ENCODE assay signal across 8 cellular contexts in the genomic region with DNA sequence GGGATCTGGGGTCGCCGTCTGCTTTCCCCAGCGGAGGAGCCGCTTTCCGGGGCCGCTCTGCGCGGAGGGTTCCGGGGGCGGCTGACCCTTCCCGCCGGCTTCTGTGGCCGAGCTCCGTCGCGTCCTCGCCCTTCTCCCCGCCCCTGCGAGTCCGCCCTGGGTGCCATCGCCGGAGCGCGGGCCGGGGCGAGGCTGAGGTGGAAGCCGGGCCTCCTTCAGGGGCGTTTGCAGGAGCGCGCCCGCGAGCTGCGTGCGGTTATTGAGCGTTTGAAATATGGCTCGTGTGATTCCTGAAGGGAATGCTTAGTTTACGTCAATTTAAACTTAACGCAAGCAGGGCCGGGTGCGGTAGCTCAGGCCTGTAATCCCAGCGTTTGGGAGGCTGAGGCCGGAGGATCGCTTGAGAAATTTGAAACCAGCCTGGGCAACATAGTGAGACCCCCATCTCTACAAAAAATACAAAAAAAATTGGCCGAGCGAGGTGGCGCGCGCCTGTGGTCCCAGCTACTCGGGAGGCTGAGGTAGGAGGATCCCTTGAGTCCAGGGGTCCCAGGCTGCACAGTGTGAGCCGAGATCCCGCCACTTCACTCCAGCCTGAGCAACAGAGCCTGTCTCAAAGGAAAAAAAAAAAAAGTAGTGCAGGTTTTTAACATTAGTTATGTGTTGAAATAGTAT.
DNase-seq lines count a peak whose midpoint lies in the region; ATAC-seq and TF ChIP-seq lines count a peak whose summit lies in the region.

No MANE protein-coding gene starts in this region.

- H3K4me1 ChIP-seq in DND-41 (ENCODE audit: insufficient read depth, low read length), result peaks cover 32% of the 10 kb centered on the region

- TF ChIP-seq POLR2A in NB4 (IDR thresholded peaks at IDR 0.05; ENCODE audit: extremely low read depth, insufficient read length), result no peak

- H3K9me3 ChIP-seq in DND-41 (ENCODE audit: insufficient read depth, low read length, severe bottlenecking), result no peaks in the 10 kb centered on the region

- DNase-seq in DND-41 (peak; percentile 39), NB4 (ENCODE audit: low read depth) (peak; percentile 66), astrocyte of the cerebellum (ENCODE audit: low read depth) (no peak), kidney tubule cell (ENCODE audit: low spot score) (peak; percentile 40), NCI-H774 (lab: John Stamatoyannopoulos, UW) (no peak), DMS114 treated with DMSO at 0.1 percent for 48 hours (lab: John Stamatoyannopoulos, UW; ENCODE audit: unreplicated experiment) (no peak)
- DNase-seq in stimulated activated naive CD8-positive, alpha-beta T cell treated with anti-CD3 and anti-CD28 coated beads, Interleukin-15, Interleukin-2, amounts not matched to agents 100 U/mL and 50 U/mL, for 24 hours, result peak; percentile 46

- peak overlapping the region; percentile 79 for H3K9ac ChIP-seq in DND-41 (ENCODE audit: low read depth, low read length)

- H4K20me1 ChIP-seq in DND-41 (ENCODE audit: insufficient read depth, low read length), result peaks cover 28% of the 10 kb centered on the region; the same call in 1 of the 2 replicates

- peak; percentile 29; the same call in 2 of the 3 replicates for ATAC-seq in DND-41 (ENCODE audit: insufficient read depth, low read depth)
- ATAC-seq in GM21825 (IDR thresholded peaks at IDR 0.05; ENCODE audit: unreplicated experiment), result peak; percentile 10
- peak; percentile 15 for ATAC-seq in stimulated activated naive CD8-positive, alpha-beta T cell treated with anti-CD3 and anti-CD28 coated beads, Interleukin-15, Interleukin-2, amounts not matched to agents 100 U/mL and 50 U/mL, for 24 hours

- peak overlapping the region; percentile 95 for H3K4me2 ChIP-seq in DND-41 (ENCODE audit: insufficient read depth, low read length)

- in situ Hi-C loops in astrocyte of the cerebellum (cut with HindIII; ENCODE audit: low sequenced_read_pairs), result no loop called here

- no peaks in the 10 kb centered on the region for H3K27me3 ChIP-seq in DND-41 (ENCODE audit: insufficient read depth, low read length, poor library complexity)

- peaks cover 55% of the 10 kb centered on the region for H3K79me2 ChIP-seq in DND-41 (ENCODE audit: insufficient read depth, low read length)

- H3K36me3 ChIP-seq in DND-41 (ENCODE audit: insufficient read depth, low read length), result peaks cover 29% of the 10 kb centered on the region

- no peak for TF ChIP-seq CTCF in DND-41 (IDR thresholded peaks at IDR 0.05; ENCODE audit: borderline replicate concordance, extremely low read depth, low read length, poor library complexity, severe bottlenecking)
- TF ChIP-seq CTCF in NB4 (IDR thresholded peaks at IDR 0.05; ENCODE audit: low read depth, low read length), result no peak
- no peak for TF ChIP-seq CTCF in astrocyte of the cerebellum (IDR thresholded peaks at IDR 0.05; ENCODE audit: low read depth, low read length, missing control alignments)

- H3K4me3 ChIP-seq in DND-41 (ENCODE audit: low read depth in 1 of 2, low read length in 2 of 2) (peak overlapping the region; percentile 85 to 94; a peak in 3 of 4 replicates), NB4 (ENCODE audit: low read depth, low read length) (peak overlapping the region; percentile 73), astrocyte of the cerebellum (ENCODE audit: low read depth, low read length) (peak overlapping the region; percentile 91)

- H3K27ac ChIP-seq in DND-41 (ENCODE audit: low read length), result peak overlapping the region; percentile 46

- H2AFZ ChIP-seq in DND-41 (ENCODE audit: low read depth, low read length), result peak overlapping the region; percentile 76

Comparison
In these comparisons a context has a peak if more than half of its experiments do, and no peak if none do; other contexts are left out.
1. DNase-seq: peak in DND-41 (single experiment), NB4 (single experiment), kidney tubule cell (single experiment) and stimulated activated naive CD8-positive, alpha-beta T cell treated with anti-CD3 and anti-CD28 coated beads, Interleukin-15, Interleukin-2, amounts not matched to agents 100 U/mL and 50 U/mL, for 24 hours (single experiment); none in astrocyte of the cerebellum (single experiment), NCI-H774 (single experiment) and DMS114 treated with DMSO at 0.1 percent for 48 hours (single experiment).
2. Peak in every context shown above with its lines, with median percentiles within 50 percentile points of each other: ATAC-seq and H3K4me3 ChIP-seq.